22 cellular contexts compared by ENCODE assay signal in the genomic region with DNA sequence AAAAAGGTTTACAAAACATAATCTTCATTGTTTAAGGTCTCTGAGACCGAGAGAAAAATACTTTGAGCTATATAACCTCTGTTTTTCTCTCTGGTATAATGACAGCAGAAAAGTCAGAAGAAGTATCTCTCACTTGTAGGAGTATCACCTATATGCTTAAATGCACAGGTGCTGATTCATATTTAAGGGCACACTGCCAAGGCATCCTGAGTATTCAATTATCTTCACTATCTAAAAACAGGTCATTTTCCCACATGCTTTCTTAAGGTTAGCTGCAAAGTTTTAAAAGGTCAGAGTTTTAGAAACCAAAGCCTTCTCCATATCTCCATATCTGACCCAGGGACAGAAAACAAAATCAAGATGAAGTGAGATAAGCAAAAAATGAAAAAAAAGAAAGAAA.
A peak's percentile ranks its signal among the peaks of the same experiment; 100 is the strongest.
DNase-seq lines count a peak whose midpoint lies in the region; ATAC-seq, FAIRE-seq and TF ChIP-seq lines count a peak whose summit lies in the region.
"Had no signal": no experiment of that assay in that cellular context is flagged by ENCODE, and none has a peak within 500 bp of the region (broad histone marks: within the 10 kb centered on the region; RNA-seq: fewer than 3 reads in every experiment).

No MANE protein-coding gene starts in this region.

- no peak for TF ChIP-seq EP300 in K562 (IDR thresholded peaks at IDR 0.05; ENCODE audit: low read length)

- H3K27ac ChIP-seq in K562 (ENCODE audit: extremely low read depth, low read depth, low read length) (no peak overlapping the region), small intestine (ENCODE audit: low read depth in 1 of 2, low read length in 1 of 2) (no peak overlapping the region)
- H3K27ac ChIP-seq: adrenal gland, WERI-Rb-1 had no signal

- H3K9me1 ChIP-seq in K562 (ENCODE audit: control insufficient read depth, insufficient read depth, low read length): no peaks in the 10 kb centered on the region

- no peak overlapping the region for H3K4me3 ChIP-seq in K562
- no peak overlapping the region for H3K4me3 ChIP-seq in small intestine (ENCODE audit: low read depth in 1 of 2, low read length in 2 of 2)
- H3K4me3 ChIP-seq: adrenal gland had no signal

- no peak for ATAC-seq in activated CD4-positive, alpha-beta T cell treated with anti-CD3 and anti-CD28 coated beads for 36 hours
- ATAC-seq in K562 (no peak), HG02642 (IDR thresholded peaks at IDR 0.05; ENCODE audit: poor library complexity, unreplicated experiment) (no peak)
- ATAC-seq: natural killer cell treated with Interleukin-12 subunit alpha and Interleukin-12 subunit beta and Interleukin-15 and Interleukin-18, amount 100 ng/mL, for 72 hours; Panc1 had no signal

- H3K36me3 Mint-ChIP-seq in activated CD4-positive, alpha-beta T cell treated with anti-CD3 and anti-CD28 coated beads, Interleukin-2, amount 10 ng/mL, durations not matched to agents 24 days and 14 days (ENCODE audit: low read depth): peaks cover 44% of the 10 kb centered on the region
- H3K36me3 Mint-ChIP-seq in activated CD4-positive, alpha-beta T cell treated with anti-CD3 and anti-CD28 coated beads for 36 hours (ENCODE audit: low read depth): peaks cover 40% of the 10 kb centered on the region

- no peak overlapping the region for H3K4me3 Mint-ChIP-seq in activated CD4-positive, alpha-beta T cell treated with anti-CD3 and anti-CD28 coated beads, Interleukin-2, amount 10 ng/mL, durations not matched to agents 24 days and 14 days
- H3K4me3 Mint-ChIP-seq in activated CD4-positive, alpha-beta T cell treated with anti-CD3 and anti-CD28 coated beads for 36 hours: no peak overlapping the region
- H3K4me3 Mint-ChIP-seq: CD4-positive, alpha-beta memory T cell; HFFc6; IgD-negative memory B cell; natural killer cell treated with Interleukin-12 subunit alpha and Interleukin-12 subunit beta and Interleukin-15 and Interleukin-18, amount 100 ng/mL, for 72 hours had no signal

- H3K9ac ChIP-seq in K562 (ENCODE audit: insufficient read depth in 1 of 2, low read depth in 2 of 2, low read length in 2 of 2): no peak overlapping the region

- H3K27me3 ChIP-seq in K562 (ENCODE audit: control insufficient read depth in 2 of 2, insufficient read depth in 2 of 2, low read length in 2 of 2) (no peaks in the 10 kb centered on the region), small intestine (ENCODE audit: control insufficient read depth in 2 of 2, insufficient read depth in 2 of 2, low read length in 2 of 2) (no peaks in the 10 kb centered on the region)
- H3K27me3 ChIP-seq: adrenal gland had no signal

- H3K27ac Mint-ChIP-seq in activated CD4-positive, alpha-beta T cell treated with anti-CD3 and anti-CD28 coated beads, Interleukin-2, amount 10 ng/mL, durations not matched to agents 24 days and 14 days: peak overlapping the region; percentile 57
- no peak overlapping the region for H3K27ac Mint-ChIP-seq in activated CD4-positive, alpha-beta T cell treated with anti-CD3 and anti-CD28 coated beads for 36 hours
- H3K27ac Mint-ChIP-seq: HFFc6; IgD-negative memory B cell; natural killer cell treated with Interleukin-12 subunit alpha and Interleukin-12 subunit beta and Interleukin-15 and Interleukin-18, amount 100 ng/mL, for 72 hours had no signal

- POLR2A ChIA-PET in activated CD4-positive, alpha-beta T cell treated with anti-CD3 and anti-CD28 coated beads for 36 hours (lab: Charles Lee): interaction anchor here (0.6 kb wide), 1 partner anchor 29 kb away, joined by 3 read pairs; no protein-coding TSS in a partner anchor
- POLR2A ChIA-PET in K562 (lab: Yijun Ruan, JAX): interaction anchor here (1.0 to 2.0 kb wide), 4 partner anchors 10 to 129 kb away, joined by 3 to 10 read pairs (median 6); no protein-coding TSS in a partner anchor

- H4K20me1 ChIP-seq in K562 (replicated peaks; ENCODE audit: control insufficient read depth, insufficient read depth, low read length): no peaks in the 10 kb centered on the region

- H3K9me3 Mint-ChIP-seq in activated CD4-positive, alpha-beta T cell treated with anti-CD3 and anti-CD28 coated beads, Interleukin-2, amount 10 ng/mL, durations not matched to agents 24 days and 14 days: no peaks in the 10 kb centered on the region
- H3K9me3 Mint-ChIP-seq in activated CD4-positive, alpha-beta T cell treated with anti-CD3 and anti-CD28 coated beads for 36 hours (ENCODE audit: low read depth): no peaks in the 10 kb centered on the region
- H3K9me3 Mint-ChIP-seq: CD4-positive, alpha-beta memory T cell; HFFc6; IgD-negative memory B cell; natural killer cell treated with Interleukin-12 subunit alpha and Interleukin-12 subunit beta and Interleukin-15 and Interleukin-18, amount 100 ng/mL, for 72 hours had no signal

- no peaks in the 10 kb centered on the region for H3K79me2 ChIP-seq in K562 (ENCODE audit: control insufficient read depth, insufficient read depth, low read length)

- no peaks in the 10 kb centered on the region for H3K27me3 Mint-ChIP-seq in activated CD4-positive, alpha-beta T cell treated with anti-CD3 and anti-CD28 coated beads, Interleukin-2, amount 10 ng/mL, durations not matched to agents 24 days and 14 days
- no peaks in the 10 kb centered on the region for H3K27me3 Mint-ChIP-seq in activated CD4-positive, alpha-beta T cell treated with anti-CD3 and anti-CD28 coated beads for 36 hours
- H3K27me3 Mint-ChIP-seq: CD4-positive, alpha-beta memory T cell; IgD-negative memory B cell; natural killer cell treated with Interleukin-12 subunit alpha and Interleukin-12 subunit beta and Interleukin-15 and Interleukin-18, amount 100 ng/mL, for 72 hours had no signal

- no peak overlapping the region for H3K4me2 ChIP-seq in K562 (ENCODE audit: insufficient read depth, low read length)

- H3K4me1 Mint-ChIP-seq in activated CD4-positive, alpha-beta T cell treated with anti-CD3 and anti-CD28 coated beads, Interleukin-2, amount 10 ng/mL, durations not matched to agents 24 days and 14 days: peaks cover 11% of the 10 kb centered on the region
- no peaks in the 10 kb centered on the region for H3K4me1 Mint-ChIP-seq in activated CD4-positive, alpha-beta T cell treated with anti-CD3 and anti-CD28 coated beads for 36 hours

- WGBS in K562 (ENCODE audit: insufficient coverage, low coverage, missing lambda C conversion rate): 0% methylated on average over 1 of the region's 1 CpG
- 0% methylated on average over 1 of the region's 1 CpG for WGBS in small intestine, 3 donors

- intact Hi-C loops in activated CD4-positive, alpha-beta T cell treated with anti-CD3 and anti-CD28 coated beads, Interleukin-2, amount 10 ng/mL, durations not matched to agents 24 days and 14 days (cut with micrococcal nuclease): no loop called here
- intact Hi-C loops in activated CD4-positive, alpha-beta T cell treated with anti-CD3 and anti-CD28 coated beads for 36 hours (cut with DNase I, micrococcal nuclease): no loop called here
- intact Hi-C loops in K562 (cut with micrococcal nuclease): no loop called here

- in situ Hi-C loops in K562 (cut with MboI): no loop called here

- TF ChIP-seq POLR2A in K562 (conservative IDR thresholded peaks at IDR 0.05): no peak

- no peak for FAIRE-seq in K562 (lab: Jason Lieb, UNC)
- no peak for FAIRE-seq in small intestine (lab: Jason Lieb, UNC)
- FAIRE-seq: kidney had no signal

- peaks cover 84% of the 10 kb centered on the region for H3K36me3 ChIP-seq in K562 (ENCODE audit: control insufficient read depth, insufficient read depth, low read length)
- H3K36me3 ChIP-seq in small intestine (ENCODE audit: control insufficient read depth in 2 of 2, insufficient read depth in 2 of 2, low read length in 2 of 2): peaks cover 2 to 7% of the 10 kb centered on the region in 2 donors

- H3K4me1 ChIP-seq in K562 (replicated peaks in 1 of 2; ENCODE audit: control insufficient read depth in 2 of 2, insufficient read depth in 2 of 2, low read length in 2 of 2) (peaks cover 0 to 5% of the 10 kb centered on the region in 2 experiments; a peak in 1 of 5 replicates), small intestine (ENCODE audit: control insufficient read depth in 2 of 2, insufficient read depth in 1 of 2, low read depth in 1 of 2, low read length in 1 of 2) (no peaks in the 10 kb centered on the region)
- H3K4me1 ChIP-seq: adrenal gland had no signal

- no peaks in the 10 kb centered on the region for H3K9me3 ChIP-seq in K562 (replicated peaks; ENCODE audit: control insufficient read depth, insufficient read depth, low read depth, low read length)
- no peaks in the 10 kb centered on the region for H3K9me3 ChIP-seq in small intestine (ENCODE audit: control insufficient read depth, low read depth)
- H3K9me3 ChIP-seq: adrenal gland had no signal

- no TSS peak for BruUV-seq in K562 (replicated peaks; lab: Mats Ljungman, UMichigan)

- no peak for TF ChIP-seq RAD21 in K562 (CRISPR knock-in tag; conservative IDR thresholded peaks at IDR 0.05 in 1 of 2, IDR thresholded peaks at IDR 0.05 in 1 of 2)

- no peak for DNase-seq in activated CD4-positive, alpha-beta T cell treated with anti-CD3 and anti-CD28 coated beads, Interleukin-2, amount 10 ng/mL, durations not matched to agents 24 days and 14 days
- no peak for DNase-seq in activated CD4-positive, alpha-beta T cell treated with anti-CD3 and anti-CD28 coated beads for 36 hours
- DNase-seq in M059J (ENCODE audit: low read depth): peak; percentile 32
- peak in 1 of 4 experiments; percentile 47 for DNase-seq in K562 (ENCODE audit: extremely low read depth in 1 of 4, low spot score in 3 of 4)
- DNase-seq in small intestine: peak; percentile 29
- no peak for DNase-seq in activated naive CD4-positive, alpha-beta T cell treated with anti-CD3 and anti-CD28 coated beads, Interleukin-2, amount 50 U/mL, for 16 hours
- no peak for DNase-seq in effector CD8-positive, alpha-beta T cell (lab: John Stamatoyannopoulos, UW)
- DNase-seq: adrenal gland; CD4-positive, alpha-beta memory T cell; HFFc6; hippocampal formation; kidney; mesenchymal stem cell; NCI-H1048; NCI-H2029 treated with DMSO at 0.1 percent for 48 hours; stimulated activated naive CD4-positive, alpha-beta T cell; SW 1271; WERI-Rb-1 had no signal

- TF ChIP-seq CTCF in K562 (IDR thresholded peaks at IDR 0.05 in 2 of 3, conservative IDR thresholded peaks at IDR 0.05 in 1 of 3; ENCODE audit: insufficient read depth in 2 of 3, low read depth in 1 of 3, low read length in 3 of 3): no peak

- CTCF ChIA-PET in activated CD4-positive, alpha-beta T cell treated with anti-CD3 and anti-CD28 coated beads for 36 hours (lab: Charles Lee): interaction anchor here (1.1 kb wide), 1 partner anchor 42 kb away, joined by 3 read pairs; no protein-coding TSS in a partner anchor
- CTCF ChIA-PET in K562 (lab: Yijun Ruan, JAX; ENCODE audit: low intra/inter-chr PET ratio): no interaction called here

- no peak overlapping the region for H2AFZ ChIP-seq in K562 (ENCODE audit: low read depth, low read length)

TF ChIP-seq in K562, 482 proteins besides CTCF, POLR2A, EP300 and RAD21 (continues in another document):
- TF ChIP-seq, protein P1, sequence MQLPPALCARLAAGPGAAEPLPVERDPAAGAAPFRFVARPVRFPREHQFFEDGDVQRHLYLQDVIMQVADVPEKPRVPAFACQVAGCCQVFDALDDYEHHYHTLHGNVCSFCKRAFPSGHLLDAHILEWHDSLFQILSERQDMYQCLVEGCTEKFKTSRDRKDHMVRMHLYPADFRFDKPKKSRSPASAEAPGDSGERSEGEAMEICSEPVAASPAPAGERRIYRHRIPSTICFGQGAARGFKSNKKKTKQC (CRISPR knock-in tag; IDR thresholded peaks at IDR 0.05): no peak
- TF ChIP-seq ARID1B (IDR thresholded peaks at IDR 0.05) (peak; percentile 28; the same call in 1 of the 2 replicates), U2AF2 (optimal IDR thresholded peaks at IDR 0.05; ENCODE audit: low read depth, low read length) (no peak)

Comparison
In these comparisons a context has a peak if more than half of its experiments do, and no peak if none do; other contexts are left out.
1. DNase-seq: peak in M059J (single experiment) and small intestine (single experiment); none in activated CD4-positive, alpha-beta T cell treated with anti-CD3 and anti-CD28 coated beads, Interleukin-2, amount 10 ng/mL, durations not matched to agents 24 days and 14 days (single experiment), activated CD4-positive, alpha-beta T cell treated with anti-CD3 and anti-CD28 coated beads for 36 hours (single experiment), activated naive CD4-positive, alpha-beta T cell treated with anti-CD3 and anti-CD28 coated beads, Interleukin-2, amount 50 U/mL, for 16 hours (single experiment) and effector CD8-positive, alpha-beta T cell (single experiment).